8 cellular contexts compared by ENCODE assay signal in the genomic region with DNA sequence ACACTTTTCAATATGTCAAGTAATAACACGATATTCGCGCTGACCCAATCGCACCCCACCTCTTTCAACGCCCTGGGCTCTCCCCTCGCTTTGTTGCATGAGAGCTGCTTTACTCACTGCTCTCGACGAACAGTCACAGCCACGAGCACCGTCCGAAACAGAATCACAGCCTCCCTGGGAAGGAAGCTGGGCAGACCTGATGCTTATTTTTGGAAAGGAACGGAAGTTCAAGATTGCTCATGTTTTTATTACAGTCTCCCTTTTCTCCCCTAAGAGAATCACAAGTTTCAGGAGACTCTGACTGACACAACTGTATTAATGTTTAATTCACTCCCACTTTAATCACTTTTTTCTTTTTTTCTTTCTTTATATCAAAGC.
A peak's percentile ranks its signal among the peaks of the same experiment; 100 is the strongest.
DNase-seq lines count a peak whose midpoint lies in the region; ATAC-seq and TF ChIP-seq lines count a peak whose summit lies in the region.

No MANE protein-coding gene starts in this region.

- no peaks in the 10 kb centered on the region for H3K27me3 Mint-ChIP-seq in stimulated activated naive B cell treated with anti-CD40 and anti-IgM and Interleukin-4, amounts not matched to agents 10 μg/mL and 1 μg/mL and 100 μg/mL, for 72 hours

- 0 out of 2 replicates have a peak, but pooled peaks cover 5% of the 10 kb centered on the region for H3F3A ChIP-seq in SU-DHL-6 (ENCODE audit: insufficient read depth)

- no peak overlapping the region for H2AFZ ChIP-seq in SU-DHL-6 (ENCODE audit: low read depth, low read length, severe bottlenecking)

- H3K9me2 ChIP-seq in SU-DHL-6 (replicated peaks; ENCODE audit: insufficient read depth, low read length) = no peaks in the 10 kb centered on the region

- H3K79me2 ChIP-seq in SU-DHL-6 (ENCODE audit: insufficient read depth, low read length) = peaks cover 97% of the 10 kb centered on the region

- H3K9me3 ChIP-seq in SU-DHL-6 (ENCODE audit: insufficient read depth, low read length) (no peaks in the 10 kb centered on the region), uterus (no peaks in the 10 kb centered on the region)

- peak overlapping the region; percentile 91 for H3K27ac Mint-ChIP-seq in stimulated activated naive B cell treated with anti-CD40 and anti-IgM and Interleukin-4, amounts not matched to agents 10 μg/mL and 1 μg/mL and 100 μg/mL, for 72 hours

- H3K9ac ChIP-seq in SU-DHL-6 (ENCODE audit: low read length) = peak overlapping the region; percentile 18

- H3K4me3 ChIP-seq in SU-DHL-6 (ENCODE audit: insufficient read depth, low read length, poor library complexity, severe bottlenecking) (no peak overlapping the region), uterus (no peak overlapping the region)

- no peak for TF ChIP-seq POLR2A in uterus (IDR thresholded peaks at IDR 0.05)

- no peaks in the 10 kb centered on the region for H3K36me3 ChIP-seq in SU-DHL-6 (ENCODE audit: low read length)
- no peaks in the 10 kb centered on the region for H3K36me3 ChIP-seq in uterus

- H3K9me3 Mint-ChIP-seq in stimulated activated naive B cell treated with anti-CD40 and anti-IgM and Interleukin-4, amounts not matched to agents 10 μg/mL and 1 μg/mL and 100 μg/mL, for 72 hours = no peaks in the 10 kb centered on the region

- peak overlapping the region; percentile 42 for H3K4me2 ChIP-seq in SU-DHL-6 (ENCODE audit: low read depth, low read length, poor library complexity, severe bottlenecking)

- intact Hi-C loops in uterus (cut with DNase I; ENCODE audit: low total_unique reads) = no loop called here

- TF ChIP-seq CTCF in SU-DHL-6 (IDR thresholded peaks at IDR 0.05; ENCODE audit: insufficient read depth, low read length, poor library complexity, severe bottlenecking) (no peak), uterus (IDR thresholded peaks at IDR 0.05) (no peak)

- H3K36me3 Mint-ChIP-seq in stimulated activated naive B cell treated with anti-CD40 and anti-IgM and Interleukin-4, amounts not matched to agents 10 μg/mL and 1 μg/mL and 100 μg/mL, for 72 hours = peaks cover 21 to 57% of the 10 kb centered on the region in 2 donors

- peak; percentile 62 for ATAC-seq in GM18861 (IDR thresholded peaks at IDR 0.05; ENCODE audit: unreplicated experiment)
- ATAC-seq in HG02759 (IDR thresholded peaks at IDR 0.05; ENCODE audit: unreplicated experiment) = peak; percentile 78
- ATAC-seq in stimulated activated naive B cell treated with anti-CD40 and anti-IgM and Interleukin-4, amounts not matched to agents 10 μg/mL and 1 μg/mL and 100 μg/mL, for 72 hours (replicated peaks) = peak; percentile 87

- no peaks in the 10 kb centered on the region for H3K27me3 ChIP-seq in SU-DHL-6 (ENCODE audit: low read length)
- H3K27me3 ChIP-seq in uterus = no peaks in the 10 kb centered on the region

- H4K20me1 ChIP-seq in SU-DHL-6 (ENCODE audit: low read depth, low read length) = peaks cover 53% of the 10 kb centered on the region

- H3K27ac ChIP-seq in SU-DHL-6 (ENCODE audit: low read depth, low read length) (peak overlapping the region; percentile 35), uterus (peak overlapping the region in 1 of 2 donors; percentile 42)

- peaks cover 3 to 10% of the 10 kb centered on the region in 2 donors for H3K4me1 ChIP-seq in uterus

- DNase-seq in fibroblast of peridontal ligament (ENCODE audit: extremely low read depth) (peak; percentile 39), NCI-H2029 treated with DMSO at 0.1 percent for 48 hours (lab: John Stamatoyannopoulos, UW) (no peak), NCI-H446 treated with DMSO at 0.1 percent for 48 hours (lab: John Stamatoyannopoulos, UW) (no peak), uterus (no peak)
- DNase-seq in stimulated activated naive B cell treated with anti-CD40 and anti-IgM and Interleukin-4, amounts not matched to agents 10 μg/mL and 1 μg/mL and 100 μg/mL, for 72 hours = peak; percentile 59

- H3K4me3 Mint-ChIP-seq in stimulated activated naive B cell treated with anti-CD40 and anti-IgM and Interleukin-4, amounts not matched to agents 10 μg/mL and 1 μg/mL and 100 μg/mL, for 72 hours = peak overlapping the region; percentile 71 to 74

- peaks cover 65 to 83% of the 10 kb centered on the region in 2 donors for H3K4me1 Mint-ChIP-seq in stimulated activated naive B cell treated with anti-CD40 and anti-IgM and Interleukin-4, amounts not matched to agents 10 μg/mL and 1 μg/mL and 100 μg/mL, for 72 hours

Comparison
In these comparisons a context has a peak if more than half of its experiments do, and no peak if none do; other contexts are left out.
1. DNase-seq: peak in fibroblast of peridontal ligament (single experiment) and stimulated activated naive B cell treated with anti-CD40 and anti-IgM and Interleukin-4, amounts not matched to agents 10 μg/mL and 1 μg/mL and 100 μg/mL, for 72 hours (single experiment); none in NCI-H2029 treated with DMSO at 0.1 percent for 48 hours (single experiment), NCI-H446 treated with DMSO at 0.1 percent for 48 hours (single experiment) and uterus (0 of 2).
2. Peak in every context shown above with its lines, with median percentiles within 50 percentile points of each other: ATAC-seq.